8 cellular contexts compared by ENCODE assay signal in genomic region chr13:102361113-102361512, GRCh38. TPM values are rescaled to one million over a fixed set of nuclear protein-coding genes. Genes with fewer than 3 reads are reported as not detected.
"Had no signal": no experiment of that assay in that cellular context is flagged by ENCODE, and none has a peak within 500 bp of the region (broad histone marks: within the 10 kb centered on the region; RNA-seq: fewer than 3 reads in every experiment).

No MANE protein-coding gene starts in this region.

- H3K9me3 Mint-ChIP-seq: GM23338 had no signal

- H3K36me3 Mint-ChIP-seq: IgD-negative memory B cell had no signal

- H3K27ac Mint-ChIP-seq: GM23338, HFFc6, IgD-negative memory B cell had no signal

- H3K27me3 Mint-ChIP-seq: IgD-negative memory B cell had no signal

- H3K4me1 Mint-ChIP-seq: GM23338, IgD-negative memory B cell had no signal

- FAIRE-seq: H1, HepG2 had no signal

- DNase-seq: H7, HFFc6, KBM-7 had no signal

- H3K4me3 Mint-ChIP-seq: GM23338, HFFc6, IgD-negative memory B cell had no signal

RNA-seq across cellular contexts. Expression of gene FGF14, which starts 40.7 kb away (rescaled TPM):
- total RNA-seq: HepG2, HT1080 had no signal
- polyA plus RNA-seq: GM23338, HepG2, IgD-negative memory B cell had no signal
